In genomic region chr3:122074621-122075265, GRCh38 we compare ENCODE assay signal across 8 cellular contexts. TPM values are rescaled to one million over a fixed set of nuclear protein-coding genes. Genes with fewer than 3 reads are reported as not detected.
A peak's percentile ranks its signal among the peaks of the same experiment; 100 is the strongest.
DNase-seq lines count a peak whose midpoint lies in the region; ATAC-seq and TF ChIP-seq lines count a peak whose summit lies in the region.

No MANE protein-coding gene starts in this region.

- H3K27me3 Mint-ChIP-seq in IgD-negative memory B cell (no peaks in the 10 kb centered on the region), WTC11 (ENCODE audit: low read depth) (no peaks in the 10 kb centered on the region)

- peaks cover 7% of the 10 kb centered on the region for H3K36me3 Mint-ChIP-seq in IgD-negative memory B cell
- H3K36me3 Mint-ChIP-seq in WTC11: no peaks in the 10 kb centered on the region

- H3K4me3 Mint-ChIP-seq in IgD-negative memory B cell (peak overlapping the region; percentile 67 to 97 (median 86)), WTC11 (no peak overlapping the region)

- ATAC-seq in GM21528 (IDR thresholded peaks at IDR 0.05; ENCODE audit: low FRiP score, unreplicated experiment): peak; percentile 45
- ATAC-seq in WTC11: no peak

- H3K36me3 ChIP-seq in left ventricle myocardium inferior: no peaks in the 10 kb centered on the region

- POLR2A ChIA-PET in WTC11 (lab: Charles Lee): no interaction called here

- in situ Hi-C loops in GM13977 (cut with MboI; ENCODE audit: low pct_unique_long_range_greater_than_20kb, low sequenced_read_pairs, unreplicated experiment): loop anchor here (10.0 to 25.0 kb wide), 2 partner anchors 80 to 187 kb away; partner anchors contain the start of gene SLC15A2

- peaks cover 52 to 57% (median 53%) of the 10 kb centered on the region in 3 donors for H3K4me1 Mint-ChIP-seq in IgD-negative memory B cell
- no peaks in the 10 kb centered on the region for H3K4me1 Mint-ChIP-seq in WTC11

- intact Hi-C loops in left ventricle myocardium inferior (cut with micrococcal nuclease): no loop called here

- H3K4me1 ChIP-seq in left ventricle myocardium inferior: peaks cover 8% of the 10 kb centered on the region

- TF ChIP-seq CTCF in GM13977 (IDR thresholded peaks at IDR 0.05; ENCODE audit: extremely low read depth, insufficient read depth, missing control alignments) (no peak), left ventricle myocardium inferior (IDR thresholded peaks at IDR 0.05; ENCODE audit: borderline replicate concordance) (no peak), WTC11 (IDR thresholded peaks at IDR 0.05) (no peak)

- CTCF ChIA-PET in WTC11 (lab: Charles Lee): no interaction called here

- H3K27ac Mint-ChIP-seq in IgD-negative memory B cell: peak overlapping the region; percentile 48 to 90 (median 85)
- no peak overlapping the region for H3K27ac Mint-ChIP-seq in WTC11

- H3K27ac ChIP-seq in left ventricle myocardium inferior (replicated peaks): peak overlapping the region; percentile 11

- DNase-seq in GM13977 (ENCODE audit: low spot score) (peak; percentile 49), left ventricle myocardium inferior (peak; percentile 50), cortex of kidney (lab: John Stamatoyannopoulos, UW) (no peak), WTC11 (ENCODE audit: low spot score) (no peak), cerebellum (ENCODE audit: low spot score) (no peak), HT-29 (ENCODE audit: low spot score) (no peak)

- H3K27me3 ChIP-seq in left ventricle myocardium inferior (ENCODE audit: low read depth): no peaks in the 10 kb centered on the region

- H3K4me3 ChIP-seq in left ventricle myocardium inferior: no peak overlapping the region

- peaks cover 5% of the 10 kb centered on the region for H3K9me3 ChIP-seq in left ventricle myocardium inferior (replicated peaks)

- H3K9me3 Mint-ChIP-seq in IgD-negative memory B cell: no peaks in the 10 kb centered on the region
- H3K9me3 Mint-ChIP-seq in WTC11: peaks cover 13% of the 10 kb centered on the region

TF ChIP-seq in WTC11, 78 proteins besides CTCF, POLR2A, EP300 and RAD21:
- TF ChIP-seq SP1 (CRISPR knock-in tag; conservative IDR thresholded peaks at IDR 0.05): no peak
- TF ChIP-seq ELF4 (CRISPR knock-in tag; IDR thresholded peaks at IDR 0.05; ENCODE audit: low read depth): no peak
- no peak for TF ChIP-seq CDX4 (CRISPR knock-in tag; IDR thresholded peaks at IDR 0.05; ENCODE audit: borderline replicate concordance)
- no peak for TF ChIP-seq TEAD1 (CRISPR knock-in tag; IDR thresholded peaks at IDR 0.05)
- TF ChIP-seq FOXK1 (CRISPR knock-in tag; IDR thresholded peaks at IDR 0.05): no peak
- TF ChIP-seq ZNF138 (CRISPR knock-in tag; conservative IDR thresholded peaks at IDR 0.05): no peak
- TF ChIP-seq ATF2 (CRISPR knock-in tag; IDR thresholded peaks at IDR 0.05; ENCODE audit: borderline replicate concordance, low read depth): no peak
- no peak for TF ChIP-seq FOXJ3 (CRISPR knock-in tag; IDR thresholded peaks at IDR 0.05; ENCODE audit: borderline replicate concordance)

RNA-seq across cellular contexts. Expression of gene CD86, which starts 19.6 kb away (rescaled TPM):
- 85.1 TPM for polyA plus RNA-seq in IgD-negative memory B cell
- 3.6 TPM for total RNA-seq in left ventricle myocardium inferior
- 0.25 to 0.61 TPM (median 0.30 TPM) in 3 replicates for total RNA-seq in WTC11 (2021)
- total RNA-seq in cerebellum: 1.00 TPM
- not detected in 2 replicates for total RNA-seq in HT-29 (2014; rRNA removed; shearing (Covaris generic))

RNA-seq across cellular contexts. Expression of gene ILDR1, which starts 52.7 kb away (rescaled TPM):
- 4.0 TPM for polyA plus RNA-seq in IgD-negative memory B cell
- total RNA-seq in left ventricle myocardium inferior (0.33 TPM), WTC11 (2021) (2.3 to 3.4 TPM (median 2.8 TPM) in 3 replicates), cerebellum (not detected)
- total RNA-seq in HT-29 (2014; rRNA removed; shearing (Covaris generic)): 7.2 and 7.4 TPM in 2 replicates

Comparison
In these comparisons a context has a peak if more than half of its experiments do, and no peak if none do; other contexts are left out.
1. DNase-seq: peak in GM13977 (single experiment) and left ventricle myocardium inferior (single experiment); none in cortex of kidney (single experiment), WTC11 (single experiment), cerebellum (single experiment) and HT-29 (single experiment).